In the genomic region with DNA sequence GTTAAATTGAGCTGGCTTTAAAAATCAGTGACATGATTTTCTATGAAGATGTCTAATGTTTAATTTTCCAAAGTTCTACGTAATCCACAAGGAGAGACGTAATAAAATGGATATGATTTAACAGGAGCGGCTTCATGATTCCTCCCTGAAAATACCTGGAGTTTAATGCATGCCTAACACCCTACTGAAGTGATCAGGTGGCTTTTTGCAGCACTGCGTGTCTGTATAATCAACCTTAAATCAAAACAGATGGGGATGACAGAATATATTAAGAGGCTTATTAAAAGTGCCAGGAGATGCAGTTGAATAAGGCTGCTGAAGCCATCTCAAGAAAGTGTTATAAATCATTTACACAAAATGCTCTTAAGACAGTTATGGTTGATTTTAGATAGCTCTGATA, we compare ENCODE assay signal across 15 cellular contexts.
"Had no signal": no experiment of that assay in that cellular context is flagged by ENCODE, and none has a peak within 500 bp of the region (broad histone marks: within the 10 kb centered on the region; RNA-seq: fewer than 3 reads in every experiment).

No MANE protein-coding gene starts in this region.

- H3K4me3 ChIP-seq: ascending aorta, mucosa of descending colon, transverse colon had no signal

- ATAC-seq: activated T-helper 17 cell treated with anti-CD3 and anti-CD28 coated beads, Interleukin-2, amount 50 U/mL, for 72 hours; left lobe of liver; mucosa of descending colon; naive thymus-derived CD4-positive, alpha-beta T cell had no signal

- H3K27ac Mint-ChIP-seq: activated T-helper 17 cell treated with anti-CD3 and anti-CD28 coated beads, Interleukin-2, amount 50 U/mL, for 72 hours; naive thymus-derived CD4-positive, alpha-beta T cell had no signal

- H3K4me3 Mint-ChIP-seq: activated T-helper 17 cell treated with anti-CD3 and anti-CD28 coated beads, Interleukin-2, amount 50 U/mL, for 72 hours; naive thymus-derived CD4-positive, alpha-beta T cell had no signal

- H3K36me3 Mint-ChIP-seq: naive thymus-derived CD4-positive, alpha-beta T cell had no signal

- FAIRE-seq: endometrium, small intestine had no signal

- H3K9me3 ChIP-seq: mucosa of descending colon, transverse colon had no signal

- H3K36me3 ChIP-seq: ascending aorta, transverse colon had no signal

- H3K27ac ChIP-seq: ascending aorta, transverse colon had no signal

- H3K27me3 ChIP-seq: ascending aorta had no signal

- H3K4me1 Mint-ChIP-seq: activated T-helper 17 cell treated with anti-CD3 and anti-CD28 coated beads, Interleukin-2, amount 50 U/mL, for 72 hours; naive thymus-derived CD4-positive, alpha-beta T cell had no signal

- DNase-seq: activated CD4-positive, alpha-beta T cell treated with anti-CD3 and anti-CD28 coated beads for 1 hour; activated CD4-positive, alpha-beta T cell treated with anti-CD3 and anti-CD28 coated beads, Interleukin-2, amount 50 U/mL, for 4 hours; activated naive CD4-positive, alpha-beta T cell treated with Interleukin-2 at 50 U/mL for 16 hours; islet precursor cell; mucosa of descending colon; naive thymus-derived CD4-positive, alpha-beta T cell; small intestine; stimulated activated CD4-positive, alpha-beta T cell treated with anti-CD3 and anti-CD28 coated beads, Interleukin-4, amount 100 ng/mL, for 4 hours; stimulated activated CD8-positive, alpha-beta memory T cell treated with anti-CD3 and anti-CD28 coated beads, Interleukin-4, amount 100 ng/mL, for 48 hours; stimulated activated naive CD4-positive, alpha-beta T cell treated with Interleukin-2 at 50 U/mL for 16 hours; transverse colon had no signal

- H3K9me3 Mint-ChIP-seq: activated T-helper 17 cell treated with anti-CD3 and anti-CD28 coated beads, Interleukin-2, amount 50 U/mL, for 72 hours had no signal

- H3K4me1 ChIP-seq: ascending aorta, transverse colon had no signal
